ENCODE assay signal across 33 cellular contexts in genomic region chr2:53467467-53467866, GRCh38.
"Had no signal": no experiment of that assay in that cellular context is flagged by ENCODE, and none has a peak within 500 bp of the region (broad histone marks: within the 10 kb centered on the region; RNA-seq: fewer than 3 reads in every experiment).

No MANE protein-coding gene starts in this region.

- H3K9me3 ChIP-seq: ascending aorta had no signal

- H3K36me3 ChIP-seq: ascending aorta, cardiac muscle cell had no signal

- H3K4me3 ChIP-seq: ascending aorta, cardiac muscle cell had no signal

- H3K4me1 ChIP-seq: ascending aorta had no signal

- H3K27me3 ChIP-seq: ascending aorta, cardiac muscle cell had no signal

- ATAC-seq: activated CD4-positive, alpha-beta T cell treated with anti-CD3 and anti-CD28 coated beads for 36 hours; activated CD4-positive, CD25-positive, alpha-beta regulatory T cell treated with anti-CD3 and anti-CD28 coated beads, Interleukin-2, amount 50 U/mL, for 24 hours; activated CD8-positive, alpha-beta memory T cell treated with anti-CD3 and anti-CD28 coated beads, Interleukin-2, amount 10 ng/mL, durations not matched to agents 7 days and 5 days; activated CD8-positive, alpha-beta T cell treated with anti-CD3 and anti-CD28 coated beads, Interleukin-2, amount 10 ng/mL, durations not matched to agents 7 days and 5 days; activated naive CD8-positive, alpha-beta T cell treated with anti-CD3 and anti-CD28 coated beads, Interleukin-2, amount 50 U/mL, for 24 hours; WTC11 had no signal

- H3K27ac ChIP-seq: ascending aorta, cardiac muscle cell, VCaP had no signal

- DNase-seq: activated CD4-positive, alpha-beta memory T cell treated with anti-CD3 and anti-CD28 coated beads, Interleukin-2, amount 10 ng/mL, durations not matched to agents 7 days and 5 days; activated CD4-positive, alpha-beta T cell treated with anti-CD3 and anti-CD28 coated beads for 1 hour; activated CD4-positive, alpha-beta T cell treated with anti-CD3 and anti-CD28 coated beads for 36 hours; activated CD4-positive, alpha-beta T cell treated with anti-CD3 and anti-CD28 coated beads for 48 hours; activated CD4-positive, alpha-beta T cell treated with anti-CD3 and anti-CD28 coated beads, Interleukin-2, amount 10 ng/mL, durations not matched to agents 7 days and 5 days; activated CD4-positive, alpha-beta T cell treated with anti-CD3 and anti-CD28 coated beads, Interleukin-2, amount 50 U/mL, for 48 hours; activated CD4-positive, CD25-positive, alpha-beta regulatory T cell; activated CD8-positive, alpha-beta memory T cell treated with anti-CD3 and anti-CD28 coated beads for 24 hours; activated CD8-positive, alpha-beta memory T cell treated with anti-CD3 and anti-CD28 coated beads, Interleukin-2, amount 10 ng/mL, durations not matched to agents 7 days and 5 days; activated CD8-positive, alpha-beta memory T cell treated with anti-CD3 and anti-CD28 coated beads, Interleukin-2, amount 50 U/mL, for 48 hours; activated CD8-positive, alpha-beta T cell treated with anti-CD3 and anti-CD28 coated beads, Interleukin-2, amount 10 ng/mL, durations not matched to agents 7 days and 5 days; activated effector memory CD4-positive, alpha-beta T cell treated with Interleukin-2 at 50 U/mL for 16 hours; activated gamma-delta T cell; activated naive CD4-positive, alpha-beta T cell treated with anti-CD3 and anti-CD28 coated beads, Interleukin-2, amount 10 ng/mL, durations not matched to agents 7 days and 5 days; activated naive CD4-positive, alpha-beta T cell treated with Interleukin-2 at 50 U/mL for 16 hours; activated naive CD8-positive, alpha-beta T cell treated with anti-CD3 and anti-CD28 coated beads, Interleukin-2, amount 10 ng/mL, durations not matched to agents 7 days and 5 days; activated naive CD8-positive, alpha-beta T cell treated with anti-CD3 and anti-CD28 coated beads, Interleukin-2, amount 50 U/mL, for 24 hours; activated T-cell treated with anti-CD3 and anti-CD28 coated beads, Interleukin-2, amount 50 U/mL, for 24 hours; activated T-cell treated with anti-CD3 and anti-CD28 coated beads, Interleukin-2, amount 50 U/mL, for 48 hours; amygdala; anterior cingulate cortex; caudate nucleus; cerebellar nuclear complex; T-helper 1 cell; T-helper 2 cell; T-helper 9 cell had no signal

- FAIRE-seq: bronchial epithelial cell, TTC549 had no signal
